In genomic region chr20:14197097-14197496, GRCh38 we compare ENCODE assay signal across 2 cellular contexts.
TF ChIP-seq lines count a peak whose summit lies in the region.

No MANE protein-coding gene starts in this region.

TF ChIP-seq in IMR-90, 13 proteins besides CTCF, POLR2A, EP300 and RAD21:
- TF ChIP-seq CEBPB (IDR thresholded peaks at IDR 0.05; ENCODE audit: low read depth, low read length) = no peak
- TF ChIP-seq NFE2L2 (IDR thresholded peaks at IDR 0.05; ENCODE audit: low read depth, low read length) = no peak
- no peak for TF ChIP-seq RCOR1 (IDR thresholded peaks at IDR 0.05; ENCODE audit: insufficient replicate concordance, low read length)
- TF ChIP-seq RFX5 (IDR thresholded peaks at IDR 0.05; ENCODE audit: low read depth, low read length) = no peak
- TF ChIP-seq FOS (IDR thresholded peaks at IDR 0.05; ENCODE audit: low read depth, low read length) = no peak
- TF ChIP-seq, protein P1, sequence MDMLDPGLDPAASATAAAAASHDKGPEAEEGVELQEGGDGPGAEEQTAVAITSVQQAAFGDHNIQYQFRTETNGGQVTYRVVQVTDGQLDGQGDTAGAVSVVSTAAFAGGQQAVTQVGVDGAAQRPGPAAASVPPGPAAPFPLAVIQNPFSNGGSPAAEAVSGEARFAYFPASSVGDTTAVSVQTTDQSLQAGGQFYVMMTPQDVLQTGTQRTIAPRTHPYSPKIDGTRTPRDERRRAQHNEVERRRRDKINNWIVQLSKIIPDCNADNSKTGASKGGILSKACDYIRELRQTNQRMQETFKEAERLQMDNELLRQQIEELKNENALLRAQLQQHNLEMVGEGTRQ (IDR thresholded peaks at IDR 0.05; ENCODE audit: low read depth, low read length) = no peak
- no peak for TF ChIP-seq BHLHE40 (IDR thresholded peaks at IDR 0.05; ENCODE audit: low read depth, low read length)
- no peak for TF ChIP-seq SMC3 (IDR thresholded peaks at IDR 0.05; ENCODE audit: low read depth, low read length)
- TF ChIP-seq ELK1 (IDR thresholded peaks at IDR 0.05; ENCODE audit: borderline replicate concordance, low read depth, low read length) = no peak
- no peak for TF ChIP-seq MAFK (IDR thresholded peaks at IDR 0.05; ENCODE audit: low read depth, low read length)
- TF ChIP-seq MXI1 (IDR thresholded peaks at IDR 0.05; ENCODE audit: borderline replicate concordance, low read depth, low read length) = no peak
- TF ChIP-seq MAZ (IDR thresholded peaks at IDR 0.05; ENCODE audit: borderline replicate concordance, low read depth, low read length) = no peak
- TF ChIP-seq CHD1 (IDR thresholded peaks at IDR 0.05; ENCODE audit: low read depth, low read length) = no peak

TF ChIP-seq in GM12891, 5 proteins besides CTCF, POLR2A, EP300 and RAD21:
- no peak for TF ChIP-seq POLR2AphosphoS5 (IDR thresholded peaks at IDR 0.05; ENCODE audit: low read depth, low read length)
- no peak for TF ChIP-seq TAF1 (IDR thresholded peaks at IDR 0.05; ENCODE audit: low read depth, low read length)
- TF ChIP-seq POU2F2 (IDR thresholded peaks at IDR 0.05; ENCODE audit: low read depth, low read length) = no peak
- no peak for TF ChIP-seq SPI1 (IDR thresholded peaks at IDR 0.05; ENCODE audit: low read depth, low read length)
- no peak for TF ChIP-seq PAX5 (IDR thresholded peaks at IDR 0.05; ENCODE audit: insufficient read depth, low read length, severe bottlenecking)
TF ChIP-seq in GM12891: peak in this region for 0.
